23 cellular contexts compared by ENCODE assay signal in the genomic region with DNA sequence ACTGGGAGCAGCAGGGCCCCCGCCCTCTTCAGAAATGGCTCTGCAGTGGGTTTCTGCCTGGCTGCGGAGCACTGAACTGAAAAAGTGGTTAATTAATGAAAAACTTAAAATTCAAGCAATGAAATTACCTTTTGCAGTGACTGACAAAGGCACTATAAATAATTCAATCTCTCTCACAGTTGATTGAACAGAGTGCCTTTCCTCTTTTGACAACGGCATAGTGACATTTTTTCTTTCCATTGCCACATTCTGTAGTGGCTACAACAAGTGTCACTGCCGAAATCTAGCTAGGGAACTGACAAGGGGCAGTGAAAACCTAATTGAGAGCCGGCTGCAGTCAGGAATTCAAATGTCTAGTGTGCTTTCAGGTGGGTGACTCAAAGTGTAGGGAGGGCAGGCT.
A peak's percentile ranks its signal among the peaks of the same experiment; 100 is the strongest.
DNase-seq lines count a peak whose midpoint lies in the region; TF ChIP-seq lines count a peak whose summit lies in the region.
"Had no signal": no experiment of that assay in that cellular context is flagged by ENCODE, and none has a peak within 500 bp of the region (broad histone marks: within the 10 kb centered on the region; RNA-seq: fewer than 3 reads in every experiment).

No MANE protein-coding gene starts in this region.

- TF ChIP-seq CTCF in nephron progenitor cell (IDR thresholded peaks at IDR 0.05) = no peak

- no peaks in the 10 kb centered on the region; a peak in 1 of 22 replicates for H4K20me1 ChIP-seq in BLaER1 treated with 17β-estradiol and CSF1 and Interleukin-3, amounts not matched to agents 10 nM and 100 nM

- no peaks in the 10 kb centered on the region for H3K36me3 ChIP-seq in BLaER1 treated with 17β-estradiol and CSF1 and Interleukin-3, amounts not matched to agents 10 nM and 100 nM
- H3K36me3 ChIP-seq: BE2C, HAP-1 had no signal

- peaks cover 34% of the 10 kb centered on the region for H3K27me3 Mint-ChIP-seq in nephron progenitor cell (ENCODE audit: low read depth, poor library complexity)

- H3K27ac Mint-ChIP-seq in nephron progenitor cell = peak overlapping the region; percentile 66
- H3K27ac Mint-ChIP-seq: CD4-positive, CD25-positive, alpha-beta regulatory T cell; CD8-positive, alpha-beta T cell; HFFc6 had no signal

- DNase-seq in NCI-H1694 treated with DMSO at 0.1 percent for 48 hours (lab: John Stamatoyannopoulos, UW) = peak; percentile 76
- no peak for DNase-seq in nephron progenitor cell
- DNase-seq in retina = peak; percentile 38
- no peak for DNase-seq in COLO829 (ENCODE audit: low spot score)
- no peak for DNase-seq in activated CD4-positive, CD25-positive, alpha-beta regulatory T cell (lab: John Stamatoyannopoulos, UW)
- DNase-seq in RPMI8226 = no peak
- DNase-seq: 8988T; ACHN; AML-193; BE2C; CD4-positive, CD25-positive, alpha-beta regulatory T cell; CD8-positive, alpha-beta T cell; DMS 273 treated with DMSO at 0.1 percent for 48 hours; DMS79; EL; GDM1; GOT3; HFFc6 had no signal

- H3K4me1 Mint-ChIP-seq in nephron progenitor cell = peaks cover 7% of the 10 kb centered on the region
- H3K4me1 Mint-ChIP-seq: CD4-positive, CD25-positive, alpha-beta regulatory T cell had no signal

- H3K9ac ChIP-seq in BLaER1 treated with 17β-estradiol and CSF1 and Interleukin-3, amounts not matched to agents 10 nM and 100 nM = no peak overlapping the region

- no peaks in the 10 kb centered on the region for H3K9me3 Mint-ChIP-seq in nephron progenitor cell
- H3K9me3 Mint-ChIP-seq: CD4-positive, CD25-positive, alpha-beta regulatory T cell; CD8-positive, alpha-beta T cell; HFFc6 had no signal

- peaks cover 0 to 15% (median 12%) of the 10 kb centered on the region in 10 experiments; a peak in 14 of 20 replicates for H3K4me1 ChIP-seq in BLaER1 treated with 17β-estradiol and CSF1 and Interleukin-3, amounts not matched to agents 10 nM and 100 nM
- H3K4me1 ChIP-seq: A549, HAP-1 had no signal

- H3K36me3 Mint-ChIP-seq in nephron progenitor cell (ENCODE audit: low read depth) = no peaks in the 10 kb centered on the region
- H3K36me3 Mint-ChIP-seq: CD4-positive, CD25-positive, alpha-beta regulatory T cell; CD8-positive, alpha-beta T cell had no signal

- H3K27me3 ChIP-seq in BLaER1 treated with 17β-estradiol and CSF1 and Interleukin-3, amounts not matched to agents 10 nM and 100 nM = no peaks in the 10 kb centered on the region
- H3K27me3 ChIP-seq: BE2C had no signal

- no peak overlapping the region for H3K4me3 Mint-ChIP-seq in nephron progenitor cell
- H3K4me3 Mint-ChIP-seq: CD4-positive, CD25-positive, alpha-beta regulatory T cell; CD8-positive, alpha-beta T cell; HFFc6 had no signal

- H3K27ac ChIP-seq in BLaER1 treated with 17β-estradiol and CSF1 and Interleukin-3, amounts not matched to agents 10 nM and 100 nM = no peak overlapping the region
- H3K27ac ChIP-seq: A549, C4-2B had no signal

- H3K4me2 ChIP-seq in BLaER1 treated with 17β-estradiol and CSF1 and Interleukin-3, amounts not matched to agents 10 nM and 100 nM = peak overlapping the region in 9 of 11 experiments; percentile 13 to 66 (median 49); a peak in 17 of 22 replicates
- H3K4me2 ChIP-seq: A549 had no signal

- H3K4me3 ChIP-seq in BLaER1 treated with 17β-estradiol and CSF1 and Interleukin-3, amounts not matched to agents 10 nM and 100 nM = no peak overlapping the region
- H3K4me3 ChIP-seq: A549, GM12878, HAP-1 had no signal

- H3K9me3 ChIP-seq in BLaER1 treated with 17β-estradiol and CSF1 and Interleukin-3, amounts not matched to agents 10 nM and 100 nM (replicated peaks in 1 of 11) = no peaks in the 10 kb centered on the region
- H3K9me3 ChIP-seq: A549, BE2C, HAP-1 had no signal

Comparison
In these comparisons a context has a peak if more than half of its experiments do, and no peak if none do; other contexts are left out.
1. DNase-seq: peak in NCI-H1694 treated with DMSO at 0.1 percent for 48 hours (single experiment) and retina (single experiment); none in nephron progenitor cell (single experiment), COLO829 (single experiment), activated CD4-positive, CD25-positive, alpha-beta regulatory T cell (0 of 4) and RPMI8226 (single experiment).